ENCODE assay signal across 8 cellular contexts in the genomic region with DNA sequence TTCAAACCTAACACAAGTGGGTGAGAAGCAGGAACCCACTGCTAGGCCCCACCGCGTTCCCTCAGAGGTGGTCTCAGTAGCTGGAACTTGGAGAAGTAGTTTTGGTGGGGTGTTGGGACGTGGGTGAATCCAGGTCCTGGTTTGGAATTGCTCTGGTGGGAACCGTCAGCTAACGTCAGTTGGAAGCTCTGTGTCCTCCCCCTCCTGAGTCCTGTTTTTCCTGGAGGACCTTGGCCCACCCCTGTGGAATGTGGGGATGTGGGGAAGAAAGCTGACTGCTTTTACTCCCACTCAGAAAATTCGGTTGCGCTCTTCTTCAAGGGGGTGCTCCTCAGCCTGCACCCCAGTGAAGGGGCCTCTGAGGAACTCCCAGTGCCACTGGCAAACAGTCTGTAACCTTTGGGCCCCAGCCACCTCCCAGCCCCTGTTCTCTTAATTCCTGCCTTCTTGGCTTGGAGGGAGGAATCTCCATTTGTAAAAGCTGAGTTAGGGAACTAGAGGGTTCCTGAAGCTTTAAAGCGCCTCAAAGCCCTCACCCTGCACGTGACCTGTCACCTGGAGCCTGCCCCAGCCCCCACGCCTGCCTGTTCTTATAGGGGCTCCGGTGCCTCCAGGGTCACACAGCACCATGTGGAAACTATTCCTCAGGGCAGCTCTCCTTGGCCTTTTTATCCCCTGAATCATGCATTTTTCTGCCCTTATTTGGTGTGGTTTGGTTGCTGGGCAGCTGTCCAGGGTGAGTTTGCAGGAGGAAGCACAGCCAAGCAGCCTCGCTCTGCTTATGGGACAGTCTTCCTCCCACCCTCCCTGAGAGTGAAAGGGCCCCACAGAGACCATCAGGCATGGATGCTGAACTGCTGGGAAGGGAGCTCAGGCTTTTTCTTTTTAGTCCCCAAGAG. TPM values are rescaled to one million over a fixed set of nuclear protein-coding genes. Genes with fewer than 3 reads are reported as not detected.
DNase-seq lines count a peak whose midpoint lies in the region; ATAC-seq, FAIRE-seq and TF ChIP-seq lines count a peak whose summit lies in the region.

No MANE protein-coding gene starts in this region.

- intact Hi-C loops in heart left ventricle (cut with DNase I): loop anchor here in 9 of 10 donors (2.0 to 10.0 kb wide), 13 partner anchors 55 to 395 kb away; partner anchors contain the start of genes CAVIN1 (in 6 of the 9), ATP6V0A1 (in 2 of the 9), HSPB9 (in 1 of the 9) and KAT2A (in 1 of the 9)
- intact Hi-C loops in activated CD8-positive, alpha-beta T cell treated with anti-CD3 and anti-CD28 coated beads for 36 hours (cut with micrococcal nuclease): no loop called here

- WGBS in heart left ventricle, 4 donors: 24 to 30% (median 27%) methylated on average over 12 of the region's 12 CpGs

- CTCF ChIA-PET in activated CD8-positive, alpha-beta T cell treated with anti-CD3 and anti-CD28 coated beads for 36 hours (lab: Charles Lee): interaction anchor here (0.7 to 4.5 kb wide), 28 partner anchors 7 to 494 kb away, joined by 3 to 34 read pairs (median 4); partner anchors contain the start of genes CAVIN1, NAGLU and PSMC3IP

- peak; percentile 27 for FAIRE-seq in H54 (lab: Jason Lieb, UNC)

- DNase-seq in H54 (ENCODE audit: insufficient read length, low spot score): peak; percentile 83
- DNase-seq in amygdala (lab: John Stamatoyannopoulos, UW): peak in 45 of 56 donors; percentile 27 to 83 (median 62)
- peak; percentile 90 to 94 (median 94) for DNase-seq in heart left ventricle
- DNase-seq in progenitor cell of endocrine pancreas (ENCODE audit: low spot score, unreplicated experiment): no peak
- DNase-seq in NCI-H1105 treated with DMSO at 0.1 percent for 48 hours (lab: John Stamatoyannopoulos, UW): no peak
- no peak for DNase-seq in activated CD8-positive, alpha-beta T cell treated with anti-CD3 and anti-CD28 coated beads for 36 hours
- DNase-seq in NCI-H2107 (lab: John Stamatoyannopoulos, UW): no peak

- TF ChIP-seq POLR2A in H54 (IDR thresholded peaks at IDR 0.05; ENCODE audit: low read depth, low read length): no peak
- peak in 1 of 2 donors; percentile 21 for TF ChIP-seq POLR2A in heart left ventricle (IDR thresholded peaks at IDR 0.05)

- H3K4me3 Mint-ChIP-seq in progenitor cell of endocrine pancreas (ENCODE audit: low read depth): peak overlapping the region; percentile 24
- H3K4me3 Mint-ChIP-seq in activated CD8-positive, alpha-beta T cell treated with anti-CD3 and anti-CD28 coated beads for 36 hours: no peak overlapping the region

- H3K4me1 Mint-ChIP-seq in progenitor cell of endocrine pancreas (ENCODE audit: low read depth): peaks cover 25% of the 10 kb centered on the region
- H3K4me1 Mint-ChIP-seq in activated CD8-positive, alpha-beta T cell treated with anti-CD3 and anti-CD28 coated beads for 36 hours (ENCODE audit: low read depth): peaks cover 5% of the 10 kb centered on the region

- peak overlapping the region; percentile 84 to 97 (median 92) for H3K27ac ChIP-seq in heart left ventricle

- no peaks in the 10 kb centered on the region for H3K27me3 Mint-ChIP-seq in progenitor cell of endocrine pancreas
- H3K27me3 Mint-ChIP-seq in activated CD8-positive, alpha-beta T cell treated with anti-CD3 and anti-CD28 coated beads for 36 hours: no peaks in the 10 kb centered on the region

- ATAC-seq in heart left ventricle (peak; percentile 60 to 80 (median 74)), HG02798 (IDR thresholded peaks at IDR 0.05; ENCODE audit: poor library complexity, unreplicated experiment) (no peak)
- no peak for ATAC-seq in activated CD8-positive, alpha-beta T cell treated with anti-CD3 and anti-CD28 coated beads for 36 hours

- TF ChIP-seq CTCF in heart left ventricle (IDR thresholded peaks at IDR 0.05) (no peak), progenitor cell of endocrine pancreas (IDR thresholded peaks at IDR 0.05; ENCODE audit: unreplicated experiment) (no peak)
- no peak for TF ChIP-seq CTCF in activated CD8-positive, alpha-beta T cell treated with anti-CD3 and anti-CD28 coated beads for 36 hours (IDR thresholded peaks at IDR 0.05)

- H3K4me3 ChIP-seq in heart left ventricle: peak overlapping the region in 1 of 12 donors; percentile 5

- peaks cover 30% of the 10 kb centered on the region for H3K36me3 Mint-ChIP-seq in progenitor cell of endocrine pancreas (ENCODE audit: insufficient read depth)
- H3K36me3 Mint-ChIP-seq in activated CD8-positive, alpha-beta T cell treated with anti-CD3 and anti-CD28 coated beads for 36 hours (ENCODE audit: low read depth): no peaks in the 10 kb centered on the region

- H3K27ac Mint-ChIP-seq in progenitor cell of endocrine pancreas: peak overlapping the region; percentile 90
- no peak overlapping the region for H3K27ac Mint-ChIP-seq in activated CD8-positive, alpha-beta T cell treated with anti-CD3 and anti-CD28 coated beads for 36 hours

- H3K9me3 Mint-ChIP-seq in progenitor cell of endocrine pancreas (ENCODE audit: low read depth): no peaks in the 10 kb centered on the region
- no peaks in the 10 kb centered on the region for H3K9me3 Mint-ChIP-seq in activated CD8-positive, alpha-beta T cell treated with anti-CD3 and anti-CD28 coated beads for 36 hours

- POLR2A ChIA-PET in activated CD8-positive, alpha-beta T cell treated with anti-CD3 and anti-CD28 coated beads for 36 hours (lab: Charles Lee): interaction anchor here (1.3 kb wide), 1 partner anchor 207 kb away, joined by 5 read pairs; no protein-coding TSS in a partner anchor

- peaks cover 23 to 81% (median 72%) of the 10 kb centered on the region in 12 donors for H3K4me1 ChIP-seq in heart left ventricle

- H3K27me3 ChIP-seq in heart left ventricle: no peaks in the 10 kb centered on the region

- peaks cover 0 to 38% (median 13%) of the 10 kb centered on the region in 9 donors for H3K36me3 ChIP-seq in heart left ventricle

- no peaks in the 10 kb centered on the region for H3K9me3 ChIP-seq in heart left ventricle

RNA-seq across cellular contexts. Expression of gene NAGLU, which starts 16.2 kb away (rescaled TPM):
- 10 to 100 TPM in 8 of 9 donors, 1 to 10 TPM in 1; 8.4 to 22.0 (median 12.5) TPM for total RNA-seq in heart left ventricle
- 10 to 100 TPM; 10.4 to 19.1 TPM for polyA plus RNA-seq in heart left ventricle
- 19.0 and 22.9 TPM in 2 replicates for total RNA-seq in progenitor cell of endocrine pancreas
- total RNA-seq in activated CD8-positive, alpha-beta T cell treated with anti-CD3 and anti-CD28 coated beads for 36 hours: 10 to 100 TPM; 10.8 to 11.4 TPM

RNA-seq across cellular contexts. Expression of gene HSD17B1, which starts 32.9 kb away (rescaled TPM):
- total RNA-seq in heart left ventricle: 1 to 10 TPM in 3 of 9 donors, under 1 TPM in 5, not detected in 1; 0.32 to 1.7 (median 0.97) TPM
- polyA plus RNA-seq in heart left ventricle: 1 to 10 TPM; 1.2 to 1.8 TPM
- total RNA-seq in progenitor cell of endocrine pancreas: 1.4 and 2.4 TPM in 2 replicates
- total RNA-seq in activated CD8-positive, alpha-beta T cell treated with anti-CD3 and anti-CD28 coated beads for 36 hours: under 1 TPM; 0.43 to 0.49 TPM

RNA-seq across cellular contexts. Expression of gene COASY, which starts 42.2 kb away (rescaled TPM):
- total RNA-seq in heart left ventricle (10 to 100 TPM; 24.3 to 50.4 (median 33.2) TPM), progenitor cell of endocrine pancreas (60.0 and 66.9 TPM in 2 replicates)
- 10 to 100 TPM; 37.5 to 59.1 TPM for polyA plus RNA-seq in heart left ventricle
- total RNA-seq in activated CD8-positive, alpha-beta T cell treated with anti-CD3 and anti-CD28 coated beads for 36 hours: 10 to 100 TPM; 59.5 to 60.9 TPM

RNA-seq across cellular contexts. Expression of gene MLX, which starts 47.1 kb away (rescaled TPM):
- total RNA-seq in heart left ventricle: 10 to 100 TPM; 48.1 to 76.2 (median 57.9) TPM
- 10 to 100 TPM; 53.1 to 71.7 TPM for polyA plus RNA-seq in heart left ventricle
- total RNA-seq in progenitor cell of endocrine pancreas: 26.8 and 33.7 TPM in 2 replicates
- 10 to 100 TPM; 42.7 to 45.9 TPM for total RNA-seq in activated CD8-positive, alpha-beta T cell treated with anti-CD3 and anti-CD28 coated beads for 36 hours

RNA-seq across cellular contexts. Expression of gene PSMC3IP, which starts 57.7 kb away (rescaled TPM):
- total RNA-seq in heart left ventricle: 1 to 10 TPM in 7 of 9 donors, under 1 TPM in 2; 0.71 to 4.1 (median 2.0) TPM
- polyA plus RNA-seq in heart left ventricle: 1 to 10 TPM; 2.1 to 2.9 TPM
- 18.1 and 19.6 TPM in 2 replicates for total RNA-seq in progenitor cell of endocrine pancreas
- total RNA-seq in activated CD8-positive, alpha-beta T cell treated with anti-CD3 and anti-CD28 coated beads for 36 hours: 10 to 100 TPM; 18.1 to 21.4 TPM

Comparison
In these comparisons a context has a peak if more than half of its experiments do, and no peak if none do; other contexts are left out.
1. DNase-seq: peak in H54 (single experiment), amygdala (45 of 56) and heart left ventricle (5 of 5); none in progenitor cell of endocrine pancreas (single experiment), NCI-H1105 treated with DMSO at 0.1 percent for 48 hours (single experiment), activated CD8-positive, alpha-beta T cell treated with anti-CD3 and anti-CD28 coated beads for 36 hours (single experiment) and NCI-H2107 (single experiment).
2. ATAC-seq: peak in heart left ventricle (4 of 4); none in activated CD8-positive, alpha-beta T cell treated with anti-CD3 and anti-CD28 coated beads for 36 hours (single experiment) and HG02798 (single experiment).